8 cellular contexts compared by ENCODE assay signal in the genomic region with DNA sequence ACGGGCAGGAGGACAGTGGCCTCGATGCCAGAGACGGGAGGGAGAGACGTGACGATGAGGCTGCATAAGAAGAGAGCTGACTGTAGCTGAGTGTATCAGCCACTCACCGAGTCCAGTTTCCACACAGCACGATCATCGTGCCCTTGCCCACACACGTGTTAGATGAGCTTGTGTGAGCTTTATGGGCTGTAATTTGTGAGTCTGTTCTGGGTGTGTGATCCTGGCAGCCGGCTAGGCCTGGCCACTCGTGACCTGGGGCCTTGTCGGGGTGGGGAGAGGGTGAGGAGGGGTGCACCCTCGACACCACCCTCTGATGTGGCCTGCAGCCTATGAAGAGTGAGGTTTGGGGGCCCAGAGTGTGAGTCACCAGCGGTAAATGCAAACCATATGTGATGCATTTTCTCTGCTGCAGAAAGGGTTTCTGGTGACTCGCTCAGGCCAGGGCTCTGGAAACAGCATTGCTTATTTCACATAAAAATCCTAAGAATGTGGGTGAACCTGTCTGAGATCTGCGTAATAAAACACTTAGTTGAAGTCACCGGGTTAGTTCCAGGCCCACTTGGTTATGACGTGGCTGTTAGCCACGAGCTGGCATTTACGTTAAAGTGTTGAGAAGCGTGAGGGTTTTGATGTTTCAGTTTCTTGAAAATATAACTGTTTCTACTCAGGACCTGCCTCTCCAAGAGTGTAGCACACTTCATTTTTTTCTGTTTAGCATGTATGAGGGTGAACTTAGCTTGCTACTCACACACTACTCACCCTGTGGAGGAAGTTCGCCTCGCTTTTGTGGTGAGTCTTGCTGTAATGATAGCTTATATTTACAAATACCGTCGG. TPM values are rescaled to one million over a fixed set of nuclear protein-coding genes. Genes with fewer than 3 reads are reported as not detected.
DNase-seq lines count a peak whose midpoint lies in the region; ATAC-seq and TF ChIP-seq lines count a peak whose summit lies in the region.

No MANE protein-coding gene starts in this region.

- H3K4me3 ChIP-seq in fibroblast of the aortic adventitia (ENCODE audit: low read depth, low read length) = peak overlapping the region; percentile 82

- peak; percentile 70 for ATAC-seq in sciatic nerve
- no peak for ATAC-seq in GM18909 (IDR thresholded peaks at IDR 0.05; ENCODE audit: poor library complexity, unreplicated experiment)

- in situ Hi-C loops in ACHN (cut with HindIII; ENCODE audit: low pct_ligation_motif_present, low pct_unique_long_range_greater_than_20kb, low sequenced_read_pairs) (no loop called here), KBM-7 (cut with MboI; ENCODE audit: low pct_unique_long_range_greater_than_20kb, low sequenced_read_pairs) (no loop called here)

- DNase-seq in ACHN (peak; percentile 82), KBM-7 (peak; percentile 28), activated T-cell treated with anti-CD3 and anti-CD28 coated beads for 48 hours (ENCODE audit: low read depth) (peak; percentile 57), fibroblast of the aortic adventitia (ENCODE audit: low read depth) (peak; percentile 99), sciatic nerve (ENCODE audit: low spot score) (no peak), NCI-H345 treated with DMSO at 0.1 percent for 48 hours (lab: John Stamatoyannopoulos, UW; ENCODE audit: unreplicated experiment) (no peak), NCI-H2081 (lab: John Stamatoyannopoulos, UW) (no peak)

- intact Hi-C loops in sciatic nerve (cut with DNase I) = no loop called here

- no peak for TF ChIP-seq CTCF in fibroblast of the aortic adventitia (IDR thresholded peaks at IDR 0.05; ENCODE audit: insufficient read depth, low read length)

RNA-seq across cellular contexts. Expression of gene METRNL, which starts 4.2 kb away (rescaled TPM):
- total RNA-seq in fibroblast of the aortic adventitia (ENCODE audit: low replicate concordance) (77.4 and 105 TPM in 2 replicates), sciatic nerve (131 TPM)

Comparison
In these comparisons a context has a peak if more than half of its experiments do, and no peak if none do; other contexts are left out.
1. DNase-seq: peak in ACHN (single experiment), KBM-7 (single experiment), activated T-cell treated with anti-CD3 and anti-CD28 coated beads for 48 hours (single experiment) and fibroblast of the aortic adventitia (single experiment); none in sciatic nerve (single experiment), NCI-H345 treated with DMSO at 0.1 percent for 48 hours (single experiment) and NCI-H2081 (0 of 2).